ENCODE assay signal across 1 cellular context in the genomic region with DNA sequence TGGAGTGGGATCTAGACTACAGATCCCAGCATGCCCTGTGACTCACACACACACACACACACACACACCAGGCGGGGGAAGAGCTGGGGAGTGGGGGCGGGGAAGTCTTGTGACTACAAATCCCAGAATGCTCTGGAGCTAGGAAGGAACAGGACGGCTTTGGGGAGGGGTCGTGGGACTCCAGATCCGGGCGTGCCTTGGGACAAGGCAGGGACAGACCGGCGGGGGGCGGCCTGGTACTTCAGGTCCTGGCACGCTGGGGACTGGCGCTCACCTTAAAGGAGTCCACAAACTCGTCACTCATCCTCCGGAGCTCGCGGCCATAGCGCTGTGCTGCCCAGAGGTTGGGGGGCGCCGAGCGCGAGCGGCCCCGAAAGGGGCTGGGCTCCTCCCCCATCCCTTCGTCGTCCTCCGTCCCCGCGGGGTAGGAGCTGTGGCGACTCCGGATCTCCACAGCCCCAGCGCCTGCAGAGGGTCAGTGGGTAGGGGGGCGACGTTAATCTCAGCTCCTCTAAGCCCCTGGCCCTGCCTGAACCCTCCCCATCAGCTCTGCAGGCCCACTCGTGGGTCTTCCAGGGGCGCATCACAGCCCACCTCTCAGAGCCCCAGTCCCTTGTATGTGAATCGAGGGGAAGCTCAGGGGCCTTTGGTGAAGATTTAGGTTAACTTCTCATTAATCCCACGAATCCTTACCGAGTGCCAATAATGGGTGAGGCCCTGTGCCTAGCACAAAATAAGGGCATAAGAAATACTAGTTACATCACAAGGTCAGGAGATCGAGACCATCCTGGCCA.
TF ChIP-seq lines count a peak whose summit lies in the region.

No MANE protein-coding gene starts in this region.

TF ChIP-seq in K562, 482 proteins besides CTCF, POLR2A, EP300 and RAD21 (continued from another document and continues in another):
- TF ChIP-seq, protein P1, sequence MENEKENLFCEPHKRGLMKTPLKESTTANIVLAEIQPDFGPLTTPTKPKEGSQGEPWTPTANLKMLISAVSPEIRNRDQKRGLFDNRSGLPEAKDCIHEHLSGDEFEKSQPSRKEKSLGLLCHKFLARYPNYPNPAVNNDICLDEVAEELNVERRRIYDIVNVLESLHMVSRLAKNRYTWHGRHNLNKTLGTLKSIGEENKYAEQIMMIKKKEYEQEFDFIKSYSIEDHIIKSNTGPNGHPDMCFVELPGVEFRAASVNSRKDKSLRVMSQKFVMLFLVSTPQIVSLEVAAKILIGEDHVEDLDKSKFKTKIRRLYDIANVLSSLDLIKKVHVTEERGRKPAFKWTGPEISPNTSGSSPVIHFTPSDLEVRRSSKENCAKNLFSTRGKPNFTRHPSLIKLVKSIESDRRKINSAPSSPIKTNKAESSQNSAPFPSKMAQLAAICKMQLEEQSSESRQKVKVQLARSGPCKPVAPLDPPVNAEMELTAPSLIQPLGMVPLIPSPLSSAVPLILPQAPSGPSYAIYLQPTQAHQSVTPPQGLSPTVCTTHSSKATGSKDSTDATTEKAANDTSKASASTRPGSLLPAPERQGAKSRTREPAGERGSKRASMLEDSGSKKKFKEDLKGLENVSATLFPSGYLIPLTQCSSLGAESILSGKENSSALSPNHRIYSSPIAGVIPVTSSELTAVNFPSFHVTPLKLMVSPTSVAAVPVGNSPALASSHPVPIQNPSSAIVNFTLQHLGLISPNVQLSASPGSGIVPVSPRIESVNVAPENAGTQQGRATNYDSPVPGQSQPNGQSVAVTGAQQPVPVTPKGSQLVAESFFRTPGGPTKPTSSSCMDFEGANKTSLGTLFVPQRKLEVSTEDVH (IDR thresholded peaks at IDR 0.05; ENCODE audit: low read depth, partially characterized antibody): no peak
- TF ChIP-seq, protein P2, sequence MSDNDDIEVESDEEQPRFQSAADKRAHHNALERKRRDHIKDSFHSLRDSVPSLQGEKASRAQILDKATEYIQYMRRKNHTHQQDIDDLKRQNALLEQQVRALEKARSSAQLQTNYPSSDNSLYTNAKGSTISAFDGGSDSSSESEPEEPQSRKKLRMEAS (CRISPR knock-in tag; IDR thresholded peaks at IDR 0.05): peak; percentile 22; the same call in 1 of the 2 replicates
- TF ChIP-seq SP1 (CRISPR knock-in tag; IDR thresholded peaks at IDR 0.05) (no peak), MEIS2 (IDR thresholded peaks at IDR 0.05; ENCODE audit: partially characterized antibody) (peak; percentile 25), SRSF7 (optimal IDR thresholded peaks at IDR 0.05; ENCODE audit: low read depth, low read length) (no peak), POLR2AphosphoS2 (IDR thresholded peaks at IDR 0.05; ENCODE audit: low read length) (no peak; the same call in 1 of the 2 replicates), PHB (CRISPR knock-in tag; IDR thresholded peaks at IDR 0.05) (peak; percentile 94; the same call in 1 of the 2 replicates), POLR2G (IDR thresholded peaks at IDR 0.05; ENCODE audit: low read depth, low read length) (peak; percentile 90), ZSCAN32 (CRISPR knock-in tag; IDR thresholded peaks at IDR 0.05) (peak; percentile 40), POLR2H (tag; IDR thresholded peaks at IDR 0.05; ENCODE audit: low read depth) (no peak), SMAD2 (IDR thresholded peaks at IDR 0.05; ENCODE audit: low read depth, low read length) (no peak), ZNF785 (CRISPR knock-in tag; IDR thresholded peaks at IDR 0.05) (no peak), MTF1 (CRISPR knock-in tag; IDR thresholded peaks at IDR 0.05; ENCODE audit: borderline replicate concordance) (no peak), TEAD4 (IDR thresholded peaks at IDR 0.05; ENCODE audit: low read length) (no peak; the same call in 1 of the 2 replicates), TEAD4 (CRISPR knock-in tag; IDR thresholded peaks at IDR 0.05; ENCODE audit: borderline replicate concordance) (no peak), CEBPG (CRISPR knock-in tag; IDR thresholded peaks at IDR 0.05) (no peak), CEBPG (tag; conservative IDR thresholded peaks at IDR 0.05 in 1 of 2, IDR thresholded peaks at IDR 0.05 in 1 of 2) (no peak), BRD9 (IDR thresholded peaks at IDR 0.05; ENCODE audit: low read depth, partially characterized antibody) (peak; percentile 58), BDP1 (IDR thresholded peaks at IDR 0.05; ENCODE audit: insufficient read depth, insufficient read length) (no peak), RCOR1 (IDR thresholded peaks at IDR 0.05; ENCODE audit: borderline replicate concordance in 1 of 2, low read depth in 2 of 2, low read length in 2 of 2) (0 out of 4 replicates have a peak, but pooled peaks of 1 of the 2 experiments have one; percentile 26), PML (IDR thresholded peaks at IDR 0.05; ENCODE audit: low read length) (peak; percentile 61; the same call in 1 of the 2 replicates), KLF10 (CRISPR knock-in tag; IDR thresholded peaks at IDR 0.05) (no peak), DIDO1 (tag; IDR thresholded peaks at IDR 0.05; ENCODE audit: low read depth) (no peak), ZFP30 (CRISPR knock-in tag; IDR thresholded peaks at IDR 0.05; ENCODE audit: borderline replicate concordance) (no peak)
- TF ChIP-seq, protein P3, sequence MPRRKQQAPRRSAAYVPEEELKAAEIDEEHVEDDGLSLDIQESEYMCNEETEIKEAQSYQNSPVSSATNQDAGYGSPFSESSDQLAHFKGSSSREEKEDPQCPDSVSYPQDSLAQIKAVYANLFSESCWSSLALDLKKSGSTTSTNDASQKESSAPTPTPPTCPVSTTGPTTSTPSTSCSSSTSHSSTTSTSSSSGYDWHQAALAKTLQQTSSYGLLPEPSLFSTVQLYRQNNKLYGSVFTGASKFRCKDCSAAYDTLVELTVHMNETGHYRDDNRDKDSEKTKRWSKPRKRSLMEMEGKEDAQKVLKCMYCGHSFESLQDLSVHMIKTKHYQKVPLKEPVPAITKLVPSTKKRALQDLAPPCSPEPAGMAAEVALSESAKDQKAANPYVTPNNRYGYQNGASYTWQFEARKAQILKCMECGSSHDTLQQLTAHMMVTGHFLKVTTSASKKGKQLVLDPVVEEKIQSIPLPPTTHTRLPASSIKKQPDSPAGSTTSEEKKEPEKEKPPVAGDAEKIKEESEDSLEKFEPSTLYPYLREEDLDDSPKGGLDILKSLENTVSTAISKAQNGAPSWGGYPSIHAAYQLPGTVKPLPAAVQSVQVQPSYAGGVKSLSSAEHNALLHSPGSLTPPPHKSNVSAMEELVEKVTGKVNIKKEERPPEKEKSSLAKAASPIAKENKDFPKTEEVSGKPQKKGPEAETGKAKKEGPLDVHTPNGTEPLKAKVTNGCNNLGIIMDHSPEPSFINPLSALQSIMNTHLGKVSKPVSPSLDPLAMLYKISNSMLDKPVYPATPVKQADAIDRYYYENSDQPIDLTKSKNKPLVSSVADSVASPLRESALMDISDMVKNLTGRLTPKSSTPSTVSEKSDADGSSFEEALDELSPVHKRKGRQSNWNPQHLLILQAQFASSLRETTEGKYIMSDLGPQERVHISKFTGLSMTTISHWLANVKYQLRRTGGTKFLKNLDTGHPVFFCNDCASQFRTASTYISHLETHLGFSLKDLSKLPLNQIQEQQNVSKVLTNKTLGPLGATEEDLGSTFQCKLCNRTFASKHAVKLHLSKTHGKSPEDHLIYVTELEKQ (CRISPR knock-in tag; IDR thresholded peaks at IDR 0.05): no peak
- TF ChIP-seq, protein P4, sequence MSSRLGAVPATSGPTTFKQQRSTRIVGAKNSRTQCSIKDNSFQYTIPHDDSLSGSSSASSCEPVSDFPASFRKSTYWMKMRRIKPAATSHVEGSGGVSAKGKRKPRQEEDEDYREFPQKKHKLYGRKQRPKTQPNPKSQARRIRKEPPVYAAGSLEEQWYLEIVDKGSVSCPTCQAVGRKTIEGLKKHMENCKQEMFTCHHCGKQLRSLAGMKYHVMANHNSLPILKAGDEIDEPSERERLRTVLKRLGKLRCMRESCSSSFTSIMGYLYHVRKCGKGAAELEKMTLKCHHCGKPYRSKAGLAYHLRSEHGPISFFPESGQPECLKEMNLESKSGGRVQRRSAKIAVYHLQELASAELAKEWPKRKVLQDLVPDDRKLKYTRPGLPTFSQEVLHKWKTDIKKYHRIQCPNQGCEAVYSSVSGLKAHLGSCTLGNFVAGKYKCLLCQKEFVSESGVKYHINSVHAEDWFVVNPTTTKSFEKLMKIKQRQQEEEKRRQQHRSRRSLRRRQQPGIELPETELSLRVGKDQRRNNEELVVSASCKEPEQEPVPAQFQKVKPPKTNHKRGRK (tag; IDR thresholded peaks at IDR 0.05): no peak
- TF ChIP-seq, protein P5, sequence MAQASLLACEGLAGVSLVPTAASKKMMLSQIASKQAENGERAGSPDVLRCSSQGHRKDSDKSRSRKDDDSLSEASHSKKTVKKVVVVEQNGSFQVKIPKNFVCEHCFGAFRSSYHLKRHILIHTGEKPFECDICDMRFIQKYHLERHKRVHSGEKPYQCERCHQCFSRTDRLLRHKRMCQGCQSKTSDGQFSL (CRISPR knock-in tag; IDR thresholded peaks at IDR 0.05): peak; percentile 67; the same call in 1 of the 2 replicates
- TF ChIP-seq, protein P5 (tag; IDR thresholded peaks at IDR 0.05): 0 out of 4 replicates have a peak, but pooled peaks of 1 of the 2 experiments have one; percentile 29
- TF ChIP-seq, protein P6, sequence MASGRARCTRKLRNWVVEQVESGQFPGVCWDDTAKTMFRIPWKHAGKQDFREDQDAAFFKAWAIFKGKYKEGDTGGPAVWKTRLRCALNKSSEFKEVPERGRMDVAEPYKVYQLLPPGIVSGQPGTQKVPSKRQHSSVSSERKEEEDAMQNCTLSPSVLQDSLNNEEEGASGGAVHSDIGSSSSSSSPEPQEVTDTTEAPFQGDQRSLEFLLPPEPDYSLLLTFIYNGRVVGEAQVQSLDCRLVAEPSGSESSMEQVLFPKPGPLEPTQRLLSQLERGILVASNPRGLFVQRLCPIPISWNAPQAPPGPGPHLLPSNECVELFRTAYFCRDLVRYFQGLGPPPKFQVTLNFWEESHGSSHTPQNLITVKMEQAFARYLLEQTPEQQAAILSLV (tag; IDR thresholded peaks at IDR 0.05): no peak
- TF ChIP-seq, protein P7, sequence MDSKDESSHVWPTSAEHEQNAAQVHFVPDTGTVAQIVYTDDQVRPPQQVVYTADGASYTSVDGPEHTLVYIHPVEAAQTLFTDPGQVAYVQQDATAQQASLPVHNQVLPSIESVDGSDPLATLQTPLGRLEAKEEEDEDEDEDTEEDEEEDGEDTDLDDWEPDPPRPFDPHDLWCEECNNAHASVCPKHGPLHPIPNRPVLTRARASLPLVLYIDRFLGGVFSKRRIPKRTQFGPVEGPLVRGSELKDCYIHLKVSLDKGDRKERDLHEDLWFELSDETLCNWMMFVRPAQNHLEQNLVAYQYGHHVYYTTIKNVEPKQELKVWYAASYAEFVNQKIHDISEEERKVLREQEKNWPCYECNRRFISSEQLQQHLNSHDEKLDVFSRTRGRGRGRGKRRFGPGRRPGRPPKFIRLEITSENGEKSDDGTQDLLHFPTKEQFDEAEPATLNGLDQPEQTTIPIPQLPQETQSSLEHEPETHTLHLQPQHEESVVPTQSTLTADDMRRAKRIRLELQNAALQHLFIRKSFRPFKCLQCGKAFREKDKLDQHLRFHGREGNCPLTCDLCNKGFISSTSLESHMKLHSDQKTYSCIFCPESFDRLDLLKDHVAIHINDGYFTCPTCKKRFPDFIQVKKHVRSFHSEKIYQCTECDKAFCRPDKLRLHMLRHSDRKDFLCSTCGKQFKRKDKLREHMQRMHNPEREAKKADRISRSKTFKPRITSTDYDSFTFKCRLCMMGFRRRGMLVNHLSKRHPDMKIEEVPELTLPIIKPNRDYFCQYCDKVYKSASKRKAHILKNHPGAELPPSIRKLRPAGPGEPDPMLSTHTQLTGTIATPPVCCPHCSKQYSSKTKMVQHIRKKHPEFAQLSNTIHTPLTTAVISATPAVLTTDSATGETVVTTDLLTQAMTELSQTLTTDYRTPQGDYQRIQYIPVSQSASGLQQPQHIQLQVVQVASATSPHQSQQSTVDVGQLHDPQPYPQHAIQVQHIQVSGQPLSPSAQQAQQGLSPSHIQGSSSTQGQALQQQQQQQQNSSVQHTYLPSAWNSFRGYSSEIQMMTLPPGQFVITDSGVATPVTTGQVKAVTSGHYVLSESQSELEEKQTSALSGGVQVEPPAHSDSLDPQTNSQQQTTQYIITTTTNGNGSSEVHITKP (IDR thresholded peaks at IDR 0.05; ENCODE audit: partially characterized antibody): no peak
- TF ChIP-seq, protein P8, sequence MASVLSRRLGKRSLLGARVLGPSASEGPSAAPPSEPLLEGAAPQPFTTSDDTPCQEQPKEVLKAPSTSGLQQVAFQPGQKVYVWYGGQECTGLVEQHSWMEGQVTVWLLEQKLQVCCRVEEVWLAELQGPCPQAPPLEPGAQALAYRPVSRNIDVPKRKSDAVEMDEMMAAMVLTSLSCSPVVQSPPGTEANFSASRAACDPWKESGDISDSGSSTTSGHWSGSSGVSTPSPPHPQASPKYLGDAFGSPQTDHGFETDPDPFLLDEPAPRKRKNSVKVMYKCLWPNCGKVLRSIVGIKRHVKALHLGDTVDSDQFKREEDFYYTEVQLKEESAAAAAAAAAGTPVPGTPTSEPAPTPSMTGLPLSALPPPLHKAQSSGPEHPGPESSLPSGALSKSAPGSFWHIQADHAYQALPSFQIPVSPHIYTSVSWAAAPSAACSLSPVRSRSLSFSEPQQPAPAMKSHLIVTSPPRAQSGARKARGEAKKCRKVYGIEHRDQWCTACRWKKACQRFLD (CRISPR knock-in tag; IDR thresholded peaks at IDR 0.05): peak; percentile 88; the same call in 1 of the 2 replicates
